Comparison of ENCODE assay signal across 10 cellular contexts in genomic region chr11:106276859-106277436, GRCh38.
DNase-seq lines count a peak whose midpoint lies in the region; ATAC-seq and TF ChIP-seq lines count a peak whose summit lies in the region.
"Had no signal": no experiment of that assay in that cellular context is flagged by ENCODE, and none has a peak within 500 bp of the region (broad histone marks: within the 10 kb centered on the region; RNA-seq: fewer than 3 reads in every experiment).

No MANE protein-coding gene starts in this region.

- ATAC-seq in T-helper 17 cell (no peak), GM21529 (IDR thresholded peaks at IDR 0.05; ENCODE audit: unreplicated experiment) (no peak)

- peak; percentile 48 to 49 for DNase-seq in Caco-2
- DNase-seq in HPDE6-E6E7 (ENCODE audit: extremely low spot score) = peak; percentile 14
- DNase-seq in iPS-NIHi11 (ENCODE audit: low spot score) = peak; percentile 34
- DNase-seq in CD1c-positive myeloid dendritic cell (ENCODE audit: extremely low spot score) = no peak
- DNase-seq in epidermal melanocyte (ENCODE audit: insufficient read length, low spot score) = no peak
- DNase-seq in T-helper 17 cell = no peak
- DNase-seq: activated CD8-positive, alpha-beta memory T cell treated with anti-CD3 and anti-CD28 coated beads, Interleukin-2, amount 50 U/mL, for 48 hours; left ventricle myocardium inferior had no signal

- POLR2A ChIA-PET in Caco-2 (lab: Charles Lee) = no interaction called here

- no peak overlapping the region for H3K27ac ChIP-seq in VCaP
- H3K27ac ChIP-seq: left ventricle myocardium inferior had no signal

- H3K27me3 ChIP-seq in Caco-2 (replicated peaks; ENCODE audit: control insufficient read depth, insufficient read depth, low read length) = no peaks in the 10 kb centered on the region

- no peak overlapping the region for H3K4me3 ChIP-seq in Caco-2 (ENCODE audit: low read depth, low read length)
- H3K4me3 ChIP-seq: left ventricle myocardium inferior had no signal

- BruUV-seq in Caco-2 (replicated peaks; lab: Mats Ljungman, UMichigan) = no TSS peak

- no peaks in the 10 kb centered on the region for H3K36me3 Mint-ChIP-seq in Caco-2 (ENCODE audit: insufficient read depth, unreplicated experiment)
- no peaks in the 10 kb centered on the region for H3K36me3 Mint-ChIP-seq in T-helper 17 cell (ENCODE audit: low read depth)

- intact Hi-C loops in Caco-2 (cut with micrococcal nuclease; ENCODE audit: unreplicated experiment) = loop anchor here (1.0 to 10.0 kb wide), 7 partner anchors 121 to 760 kb away; no protein-coding TSS in a partner anchor

- H3K4me1 Mint-ChIP-seq in Caco-2 (ENCODE audit: low read depth, unreplicated experiment) = peaks cover 20% of the 10 kb centered on the region
- H3K4me1 Mint-ChIP-seq in T-helper 17 cell = no peaks in the 10 kb centered on the region

- TF ChIP-seq CTCF in Caco-2 (IDR thresholded peaks at IDR 0.05; ENCODE audit: insufficient read depth in 1 of 2, low read depth in 1 of 2, low read length in 1 of 2, severe bottlenecking in 1 of 2, unreplicated experiment in 1 of 2) (peak; percentile 46 to 63), VCaP (conservative IDR thresholded peaks at IDR 0.05) (peak; percentile 79)

- H3K27ac Mint-ChIP-seq in Caco-2 (ENCODE audit: unreplicated experiment) (peak overlapping the region; percentile 46), T-helper 17 cell (no peak overlapping the region)

- H3K27me3 Mint-ChIP-seq in Caco-2 (ENCODE audit: insufficient read depth, unreplicated experiment) (no peaks in the 10 kb centered on the region), T-helper 17 cell (no peaks in the 10 kb centered on the region)

- H3K9me3 ChIP-seq in Caco-2 (0 out of 2 replicates have a peak, but pooled peaks cover 2% of the 10 kb centered on the region), T-helper 17 cell (ENCODE audit: control insufficient read depth, low read length, poor library complexity, severe bottlenecking) (no peaks in the 10 kb centered on the region)

- H3K4me3 Mint-ChIP-seq in Caco-2 (ENCODE audit: unreplicated experiment) = no peak overlapping the region
- H3K4me3 Mint-ChIP-seq in T-helper 17 cell = no peak overlapping the region

- peaks cover 14% of the 10 kb centered on the region; the same call in 1 of the 2 replicates for H3K4me1 ChIP-seq in Caco-2
- H3K4me1 ChIP-seq: left ventricle myocardium inferior had no signal

- H3K36me3 ChIP-seq in Caco-2 (ENCODE audit: control insufficient read depth, insufficient read depth, low read length) = no peaks in the 10 kb centered on the region
- H3K36me3 ChIP-seq: left ventricle myocardium inferior had no signal

- H3K9me3 Mint-ChIP-seq in Caco-2 (ENCODE audit: unreplicated experiment) = peaks cover 18% of the 10 kb centered on the region

- CTCF ChIA-PET in Caco-2 (lab: Charles Lee) = interaction anchor here (0.7 kb wide), 1 partner anchor 659 kb away, joined by 3 read pairs; no protein-coding TSS in a partner anchor

Comparison
In these comparisons a context has a peak if more than half of its experiments do, and no peak if none do; other contexts are left out.
1. DNase-seq: peak in Caco-2 (2 of 2), HPDE6-E6E7 (single experiment) and iPS-NIHi11 (single experiment); none in CD1c-positive myeloid dendritic cell (single experiment), epidermal melanocyte (single experiment) and T-helper 17 cell (0 of 3).